ENCODE assay signal across 1 cellular context in genomic region chr11:118634435-118635236, GRCh38.
TF ChIP-seq lines count a peak whose summit lies in the region.

No MANE protein-coding gene starts in this region.

TF ChIP-seq in GM23338, 12 proteins besides CTCF, POLR2A, EP300 and RAD21 (continued from another document):
- peak; percentile 8 for TF ChIP-seq REST (IDR thresholded peaks at IDR 0.05; ENCODE audit: unreplicated experiment)
- TF ChIP-seq CREB1 (CRISPR knock-in tag; IDR thresholded peaks at IDR 0.05; ENCODE audit: low read depth) = peak; percentile 12; the same call in 1 of the 2 replicates
- no peak for TF ChIP-seq NANOG (IDR thresholded peaks at IDR 0.05; ENCODE audit: borderline replicate concordance)
- no peak for TF ChIP-seq ZNF462 (CRISPR knock-in tag; IDR thresholded peaks at IDR 0.05)
- TF ChIP-seq EZH2 (IDR thresholded peaks at IDR 0.05; ENCODE audit: low read depth, unreplicated experiment) = no peak
- TF ChIP-seq STAT1 (IDR thresholded peaks at IDR 0.05; ENCODE audit: unreplicated experiment) = no peak
- no peak for TF ChIP-seq EZH2phosphoT487 (IDR thresholded peaks at IDR 0.05; ENCODE audit: unreplicated experiment)
- no peak for TF ChIP-seq ETS1 (IDR thresholded peaks at IDR 0.05)
